6 cellular contexts compared by ENCODE assay signal in the genomic region with DNA sequence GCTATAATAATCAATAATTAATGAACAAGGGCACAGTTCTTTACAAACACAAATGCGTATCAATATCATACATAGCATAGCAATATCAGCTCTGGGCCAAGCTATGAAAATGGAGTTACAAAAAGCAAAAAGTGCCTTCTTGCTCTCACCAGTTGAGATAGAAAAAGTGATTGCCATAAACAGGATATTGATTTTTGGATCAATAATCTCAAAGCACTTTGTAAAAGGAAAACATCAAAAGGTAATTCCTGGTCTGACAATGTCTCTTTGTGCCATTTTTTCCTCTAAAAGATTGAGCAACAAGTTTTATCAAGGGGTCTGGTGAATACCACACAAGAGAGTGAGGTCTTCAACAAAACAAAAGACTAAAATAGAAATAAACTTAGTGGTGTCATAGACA.
"Had no signal": no experiment of that assay in that cellular context is flagged by ENCODE, and none has a peak within 500 bp of the region (broad histone marks: within the 10 kb centered on the region; RNA-seq: fewer than 3 reads in every experiment).

No MANE protein-coding gene starts in this region.

- H3K4me3 ChIP-seq: GM12878 had no signal

- ATAC-seq: GM12878 had no signal

- DNase-seq: GDM1, GF-D8 had no signal

- FAIRE-seq: GM12878, GM12891, GM12892, GM18507 had no signal
